ENCODE assay signal across 1 cellular context in the genomic region with DNA sequence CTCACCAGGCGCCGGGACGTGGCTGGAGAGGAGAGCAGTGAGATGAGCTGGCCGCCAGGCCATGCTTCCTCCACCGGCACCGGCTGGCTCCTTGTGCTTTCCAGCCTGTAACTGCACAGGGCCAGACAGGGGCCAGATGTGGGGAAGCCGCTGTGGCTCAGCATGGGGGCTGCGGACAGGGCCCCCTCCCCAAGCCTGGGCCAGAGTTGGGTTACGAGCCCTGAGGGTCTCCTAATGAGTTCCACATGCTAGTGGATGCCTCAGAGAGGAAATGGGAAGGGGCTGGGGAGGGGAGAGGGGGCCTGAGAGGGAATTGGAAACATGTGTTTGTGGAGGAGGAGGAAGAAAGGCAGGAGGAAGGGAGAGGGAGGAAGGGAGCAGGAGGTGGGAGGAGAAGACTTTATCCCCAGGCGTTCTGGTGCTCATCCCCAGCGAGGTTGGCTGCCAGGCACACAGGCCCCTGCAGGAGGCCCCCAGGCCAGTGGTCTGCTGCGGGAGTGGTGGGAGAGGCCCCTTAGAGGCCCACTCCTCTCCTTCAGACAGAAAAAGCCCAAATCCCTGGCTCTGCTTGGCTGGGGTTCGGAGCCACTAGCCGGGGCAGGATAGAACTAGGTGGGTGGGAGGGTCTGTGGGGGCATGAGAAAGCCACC.
TF ChIP-seq lines count a peak whose summit lies in the region.

No MANE protein-coding gene starts in this region.

TF ChIP-seq in H1, 55 proteins besides CTCF, POLR2A, EP300 and RAD21:
- TF ChIP-seq JUND (IDR thresholded peaks at IDR 0.05; ENCODE audit: low read length) (no peak), NRF1 (IDR thresholded peaks at IDR 0.05; ENCODE audit: low read depth, low read length) (no peak), SIN3A (conservative IDR thresholded peaks at IDR 0.05 in 1 of 2, IDR thresholded peaks at IDR 0.05 in 1 of 2; ENCODE audit: low read depth in 1 of 2, low read length in 2 of 2) (no peak), CTBP2 (IDR thresholded peaks at IDR 0.05; ENCODE audit: borderline replicate concordance, insufficient read depth, insufficient read length, low read length) (no peak), BCL11A (IDR thresholded peaks at IDR 0.05; ENCODE audit: low read depth in 2 of 2, low read length in 2 of 2) (no peak), CEBPB (IDR thresholded peaks at IDR 0.05; ENCODE audit: low read depth, low read length) (no peak), HDAC2 (IDR thresholded peaks at IDR 0.05; ENCODE audit: borderline replicate concordance in 1 of 2, low read depth in 2 of 2, low read length in 2 of 2) (no peak), MAFK (IDR thresholded peaks at IDR 0.05; ENCODE audit: low read depth, low read length) (no peak), RXRA (IDR thresholded peaks at IDR 0.05; ENCODE audit: insufficient read depth, low read depth, low read length) (no peak), SIX5 (IDR thresholded peaks at IDR 0.05; ENCODE audit: low read depth, low read length) (no peak), KDM5A (IDR thresholded peaks at IDR 0.05; ENCODE audit: low read length) (no peak), CBX5 (IDR thresholded peaks at IDR 0.05; ENCODE audit: low read depth, low read length) (no peak), SP1 (IDR thresholded peaks at IDR 0.05; ENCODE audit: low read depth, low read length) (no peak), ZNF274 (IDR thresholded peaks at IDR 0.05; ENCODE audit: borderline replicate concordance, extremely low read depth, low read length) (no peak), EZH2 (IDR thresholded peaks at IDR 0.05; ENCODE audit: low read depth, low read length, severe bottlenecking) (no peak), TAF1 (IDR thresholded peaks at IDR 0.05; ENCODE audit: low read depth, low read length) (no peak), TEAD4 (IDR thresholded peaks at IDR 0.05; ENCODE audit: low read depth, low read length) (no peak), SP4 (IDR thresholded peaks at IDR 0.05; ENCODE audit: low read length) (no peak)
- TF ChIP-seq, protein P1, sequence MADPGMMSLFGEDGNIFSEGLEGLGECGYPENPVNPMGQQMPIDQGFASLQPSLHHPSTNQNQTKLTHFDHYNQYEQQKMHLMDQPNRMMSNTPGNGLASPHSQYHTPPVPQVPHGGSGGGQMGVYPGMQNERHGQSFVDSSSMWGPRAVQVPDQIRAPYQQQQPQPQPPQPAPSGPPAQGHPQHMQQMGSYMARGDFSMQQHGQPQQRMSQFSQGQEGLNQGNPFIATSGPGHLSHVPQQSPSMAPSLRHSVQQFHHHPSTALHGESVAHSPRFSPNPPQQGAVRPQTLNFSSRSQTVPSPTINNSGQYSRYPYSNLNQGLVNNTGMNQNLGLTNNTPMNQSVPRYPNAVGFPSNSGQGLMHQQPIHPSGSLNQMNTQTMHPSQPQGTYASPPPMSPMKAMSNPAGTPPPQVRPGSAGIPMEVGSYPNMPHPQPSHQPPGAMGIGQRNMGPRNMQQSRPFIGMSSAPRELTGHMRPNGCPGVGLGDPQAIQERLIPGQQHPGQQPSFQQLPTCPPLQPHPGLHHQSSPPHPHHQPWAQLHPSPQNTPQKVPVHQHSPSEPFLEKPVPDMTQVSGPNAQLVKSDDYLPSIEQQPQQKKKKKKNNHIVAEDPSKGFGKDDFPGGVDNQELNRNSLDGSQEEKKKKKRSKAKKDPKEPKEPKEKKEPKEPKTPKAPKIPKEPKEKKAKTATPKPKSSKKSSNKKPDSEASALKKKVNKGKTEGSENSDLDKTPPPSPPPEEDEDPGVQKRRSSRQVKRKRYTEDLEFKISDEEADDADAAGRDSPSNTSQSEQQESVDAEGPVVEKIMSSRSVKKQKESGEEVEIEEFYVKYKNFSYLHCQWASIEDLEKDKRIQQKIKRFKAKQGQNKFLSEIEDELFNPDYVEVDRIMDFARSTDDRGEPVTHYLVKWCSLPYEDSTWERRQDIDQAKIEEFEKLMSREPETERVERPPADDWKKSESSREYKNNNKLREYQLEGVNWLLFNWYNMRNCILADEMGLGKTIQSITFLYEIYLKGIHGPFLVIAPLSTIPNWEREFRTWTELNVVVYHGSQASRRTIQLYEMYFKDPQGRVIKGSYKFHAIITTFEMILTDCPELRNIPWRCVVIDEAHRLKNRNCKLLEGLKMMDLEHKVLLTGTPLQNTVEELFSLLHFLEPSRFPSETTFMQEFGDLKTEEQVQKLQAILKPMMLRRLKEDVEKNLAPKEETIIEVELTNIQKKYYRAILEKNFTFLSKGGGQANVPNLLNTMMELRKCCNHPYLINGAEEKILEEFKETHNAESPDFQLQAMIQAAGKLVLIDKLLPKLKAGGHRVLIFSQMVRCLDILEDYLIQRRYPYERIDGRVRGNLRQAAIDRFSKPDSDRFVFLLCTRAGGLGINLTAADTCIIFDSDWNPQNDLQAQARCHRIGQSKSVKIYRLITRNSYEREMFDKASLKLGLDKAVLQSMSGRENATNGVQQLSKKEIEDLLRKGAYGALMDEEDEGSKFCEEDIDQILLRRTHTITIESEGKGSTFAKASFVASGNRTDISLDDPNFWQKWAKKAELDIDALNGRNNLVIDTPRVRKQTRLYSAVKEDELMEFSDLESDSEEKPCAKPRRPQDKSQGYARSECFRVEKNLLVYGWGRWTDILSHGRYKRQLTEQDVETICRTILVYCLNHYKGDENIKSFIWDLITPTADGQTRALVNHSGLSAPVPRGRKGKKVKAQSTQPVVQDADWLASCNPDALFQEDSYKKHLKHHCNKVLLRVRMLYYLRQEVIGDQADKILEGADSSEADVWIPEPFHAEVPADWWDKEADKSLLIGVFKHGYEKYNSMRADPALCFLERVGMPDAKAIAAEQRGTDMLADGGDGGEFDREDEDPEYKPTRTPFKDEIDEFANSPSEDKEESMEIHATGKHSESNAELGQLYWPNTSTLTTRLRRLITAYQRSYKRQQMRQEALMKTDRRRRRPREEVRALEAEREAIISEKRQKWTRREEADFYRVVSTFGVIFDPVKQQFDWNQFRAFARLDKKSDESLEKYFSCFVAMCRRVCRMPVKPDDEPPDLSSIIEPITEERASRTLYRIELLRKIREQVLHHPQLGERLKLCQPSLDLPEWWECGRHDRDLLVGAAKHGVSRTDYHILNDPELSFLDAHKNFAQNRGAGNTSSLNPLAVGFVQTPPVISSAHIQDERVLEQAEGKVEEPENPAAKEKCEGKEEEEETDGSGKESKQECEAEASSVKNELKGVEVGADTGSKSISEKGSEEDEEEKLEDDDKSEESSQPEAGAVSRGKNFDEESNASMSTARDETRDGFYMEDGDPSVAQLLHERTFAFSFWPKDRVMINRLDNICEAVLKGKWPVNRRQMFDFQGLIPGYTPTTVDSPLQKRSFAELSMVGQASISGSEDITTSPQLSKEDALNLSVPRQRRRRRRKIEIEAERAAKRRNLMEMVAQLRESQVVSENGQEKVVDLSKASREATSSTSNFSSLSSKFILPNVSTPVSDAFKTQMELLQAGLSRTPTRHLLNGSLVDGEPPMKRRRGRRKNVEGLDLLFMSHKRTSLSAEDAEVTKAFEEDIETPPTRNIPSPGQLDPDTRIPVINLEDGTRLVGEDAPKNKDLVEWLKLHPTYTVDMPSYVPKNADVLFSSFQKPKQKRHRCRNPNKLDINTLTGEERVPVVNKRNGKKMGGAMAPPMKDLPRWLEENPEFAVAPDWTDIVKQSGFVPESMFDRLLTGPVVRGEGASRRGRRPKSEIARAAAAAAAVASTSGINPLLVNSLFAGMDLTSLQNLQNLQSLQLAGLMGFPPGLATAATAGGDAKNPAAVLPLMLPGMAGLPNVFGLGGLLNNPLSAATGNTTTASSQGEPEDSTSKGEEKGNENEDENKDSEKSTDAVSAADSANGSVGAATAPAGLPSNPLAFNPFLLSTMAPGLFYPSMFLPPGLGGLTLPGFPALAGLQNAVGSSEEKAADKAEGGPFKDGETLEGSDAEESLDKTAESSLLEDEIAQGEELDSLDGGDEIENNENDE (IDR thresholded peaks at IDR 0.05; ENCODE audit: insufficient replicate concordance, low read length): no peak
- TF ChIP-seq, protein P2, sequence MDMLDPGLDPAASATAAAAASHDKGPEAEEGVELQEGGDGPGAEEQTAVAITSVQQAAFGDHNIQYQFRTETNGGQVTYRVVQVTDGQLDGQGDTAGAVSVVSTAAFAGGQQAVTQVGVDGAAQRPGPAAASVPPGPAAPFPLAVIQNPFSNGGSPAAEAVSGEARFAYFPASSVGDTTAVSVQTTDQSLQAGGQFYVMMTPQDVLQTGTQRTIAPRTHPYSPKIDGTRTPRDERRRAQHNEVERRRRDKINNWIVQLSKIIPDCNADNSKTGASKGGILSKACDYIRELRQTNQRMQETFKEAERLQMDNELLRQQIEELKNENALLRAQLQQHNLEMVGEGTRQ (IDR thresholded peaks at IDR 0.05; ENCODE audit: low read length): no peak
